Comparison of ENCODE assay signal across 8 cellular contexts in the genomic region with DNA sequence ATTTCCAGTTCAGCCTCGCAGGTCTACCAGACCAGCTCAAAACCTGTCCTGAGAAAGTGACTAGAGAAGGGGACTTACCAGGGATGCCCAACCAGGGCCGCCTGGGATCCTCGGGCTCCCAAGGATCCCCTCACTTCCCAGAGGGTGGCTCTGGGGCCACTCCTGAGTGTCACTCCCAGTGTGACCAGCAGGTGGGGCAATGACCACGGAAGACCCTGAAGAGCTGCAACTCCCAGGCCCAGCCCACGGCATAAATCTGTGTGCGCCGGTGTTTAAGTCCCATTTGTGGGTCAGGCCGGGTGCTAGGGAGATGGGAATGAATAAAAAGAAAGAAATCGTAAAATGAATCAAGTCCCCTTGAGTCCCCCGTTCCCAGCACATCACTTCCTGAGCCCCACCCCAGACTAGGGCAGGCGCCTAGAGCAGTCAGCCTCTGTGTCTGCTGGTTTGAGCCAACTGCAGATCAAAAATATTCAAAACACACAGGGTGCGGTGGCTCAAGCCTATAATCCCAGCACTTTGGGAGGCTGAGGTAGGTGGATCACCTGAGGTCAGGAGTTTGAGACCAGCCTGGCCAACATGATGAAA. TPM values are rescaled to one million over a fixed set of nuclear protein-coding genes. Genes with fewer than 3 reads are reported as not detected.
DNase-seq lines count a peak whose midpoint lies in the region; ATAC-seq and TF ChIP-seq lines count a peak whose summit lies in the region.

No MANE protein-coding gene starts in this region.

- DNase-seq in GM10248 (ENCODE audit: extremely low spot score) (peak; percentile 82), MG63 (peak; percentile 69), SK-N-SH (peak; percentile 91), head of caudate nucleus (peak; percentile 71 to 97 (median 90)), prostate gland (ENCODE audit: low spot score) (peak; percentile 74)
- DNase-seq in activated naive CD4-positive, alpha-beta T cell treated with anti-CD3 and anti-CD28 coated beads, Interleukin-2, amount 10 ng/mL, durations not matched to agents 7 days and 5 days, result peak; percentile 87

- peak overlapping the region; percentile 80 for H3K27ac Mint-ChIP-seq in activated naive CD4-positive, alpha-beta T cell treated with anti-CD3 and anti-CD28 coated beads, Interleukin-2, amount 10 ng/mL, durations not matched to agents 7 days and 5 days

- H3K9me3 ChIP-seq in MG63, result no peaks in the 10 kb centered on the region
- H3K9me3 ChIP-seq in SK-N-SH, result no peaks in the 10 kb centered on the region
- no peaks in the 10 kb centered on the region for H3K9me3 ChIP-seq in prostate gland

- CTCF ChIA-PET in GM10248 (lab: Yijun Ruan, JAX), result interaction anchor here (0.6 to 18.5 kb wide), 22 partner anchors 9 to 139 kb away, joined by 3 to 287 read pairs (median 5); a partner anchor contains a TSS
- CTCF ChIA-PET in SK-N-SH (lab: Yijun Ruan, JAX), result interaction anchor here (0.6 to 23.7 kb wide), 37 partner anchors 11 to 870 kb away, joined by 3 to 471 read pairs (median 4); a partner anchor contains a TSS
- CTCF ChIA-PET in activated naive CD4-positive, alpha-beta T cell treated with anti-CD3 and anti-CD28 coated beads, Interleukin-2, amount 10 ng/mL, durations not matched to agents 7 days and 5 days (lab: Charles Lee), result interaction anchor here (0.6 to 8.9 kb wide), 16 partner anchors 9 to 140 kb away, joined by 3 to 147 read pairs (median 4); a partner anchor contains a TSS

- TF ChIP-seq POLR2A in prostate gland (IDR thresholded peaks at IDR 0.05), result no peak

- H4K20me1 ChIP-seq in SK-N-SH (ENCODE audit: insufficient read depth), result no peaks in the 10 kb centered on the region

- H3K9me3 Mint-ChIP-seq in activated naive CD4-positive, alpha-beta T cell treated with anti-CD3 and anti-CD28 coated beads, Interleukin-2, amount 10 ng/mL, durations not matched to agents 7 days and 5 days, result no peaks in the 10 kb centered on the region

- WGBS in SK-N-SH (ENCODE audit: low lambda C conversion rate), result 16% methylated on average over 10 of the region's 12 CpGs
- WGBS in prostate gland, result 7% methylated on average over 12 of the region's 12 CpGs

- TF ChIP-seq CTCF in GM10248 (IDR thresholded peaks at IDR 0.05; ENCODE audit: control extremely low read depth, extremely low read depth, low read depth, missing control alignments) (peak; percentile 82), SK-N-SH (IDR thresholded peaks at IDR 0.05) (peak; percentile 84), prostate gland (IDR thresholded peaks at IDR 0.05) (peak; percentile 73 to 90 (median 79))

- no peaks in the 10 kb centered on the region for H3K27me3 Mint-ChIP-seq in activated naive CD4-positive, alpha-beta T cell treated with anti-CD3 and anti-CD28 coated beads, Interleukin-2, amount 10 ng/mL, durations not matched to agents 7 days and 5 days

- no peaks in the 10 kb centered on the region for H3K9me2 ChIP-seq in SK-N-SH

- POLR2A ChIA-PET in GM10248 (lab: Yijun Ruan, JAX), result interaction anchor here (1.3 kb wide), 1 partner anchor 12 kb away, joined by 3 read pairs; a partner anchor contains a TSS
- POLR2A ChIA-PET in SK-N-SH (lab: Yijun Ruan, JAX), result interaction anchor here (0.9 to 1.8 kb wide), 7 partner anchors 9 to 48 kb away, joined by 3 to 10 read pairs (median 4); a partner anchor contains a TSS

- peaks cover 23% of the 10 kb centered on the region for H3K36me3 Mint-ChIP-seq in activated naive CD4-positive, alpha-beta T cell treated with anti-CD3 and anti-CD28 coated beads, Interleukin-2, amount 10 ng/mL, durations not matched to agents 7 days and 5 days

- H3K4me1 ChIP-seq in SK-N-SH (ENCODE audit: control insufficient read depth in 1 of 2, insufficient read depth in 2 of 2, low read depth in 1 of 2, low read length in 1 of 2), result peaks cover 0 to 28% of the 10 kb centered on the region in 2 experiments; a peak in 2 of 4 replicates
- no peaks in the 10 kb centered on the region for H3K4me1 ChIP-seq in prostate gland (replicated peaks)

- H3K4me2 ChIP-seq in SK-N-SH, result no peak overlapping the region

- H3K27me3 ChIP-seq in MG63 (no peaks in the 10 kb centered on the region), SK-N-SH (ENCODE audit: insufficient read depth) (no peaks in the 10 kb centered on the region), prostate gland (replicated peaks; ENCODE audit: insufficient read depth) (no peaks in the 10 kb centered on the region)

- intact Hi-C loops in head of caudate nucleus (cut with DNase I), result loop anchor here (1.0 to 5.0 kb wide), 2 partner anchors 46 to 113 kb away; no protein-coding TSS in a partner anchor
- intact Hi-C loops in prostate gland (cut with DNase I), result loop anchor here (2.0 kb wide), 1 partner anchor 49 kb away; no protein-coding TSS in a partner anchor

- ATAC-seq in HG03521 (IDR thresholded peaks at IDR 0.05; ENCODE audit: unreplicated experiment) (no peak), HG02588 (IDR thresholded peaks at IDR 0.05; ENCODE audit: unreplicated experiment) (no peak)

- TF ChIP-seq EP300 in SK-N-SH (IDR thresholded peaks at IDR 0.05; ENCODE audit: borderline replicate concordance in 1 of 2, low read depth in 1 of 2, low read length in 1 of 2), result no peak

- H3K27ac ChIP-seq in SK-N-SH (ENCODE audit: low read depth in 2 of 2, low read length in 1 of 2) (peak overlapping the region in 1 of 2 experiments; percentile 31; a peak in 1 of 4 replicates), prostate gland (no peak overlapping the region)

- H3K36me3 ChIP-seq in MG63 (peaks cover 10% of the 10 kb centered on the region), SK-N-SH (replicated peaks in 1 of 2; ENCODE audit: control insufficient read depth in 1 of 2, insufficient read depth in 2 of 2, low read length in 1 of 2) (peaks cover 3 to 16% of the 10 kb centered on the region in 2 experiments), prostate gland (peaks cover 0 to under 1% of the 10 kb centered on the region in 2 donors)

- H3F3A ChIP-seq in SK-N-SH (replicated peaks; ENCODE audit: insufficient read depth), result peaks cover 7% of the 10 kb centered on the region

- no peak overlapping the region for H2AFZ ChIP-seq in SK-N-SH (ENCODE audit: low read depth)

- H3K4me1 Mint-ChIP-seq in activated naive CD4-positive, alpha-beta T cell treated with anti-CD3 and anti-CD28 coated beads, Interleukin-2, amount 10 ng/mL, durations not matched to agents 7 days and 5 days, result peaks cover 79% of the 10 kb centered on the region

- no peaks in the 10 kb centered on the region for H3K79me2 ChIP-seq in SK-N-SH (ENCODE audit: insufficient read depth)

- TF ChIP-seq RAD21 in SK-N-SH (IDR thresholded peaks at IDR 0.05; ENCODE audit: low read length), result peak; percentile 92

- H3K9ac ChIP-seq in SK-N-SH, result no peak overlapping the region

- H3K4me3 ChIP-seq in MG63 (no peak overlapping the region), SK-N-SH (ENCODE audit: low read depth in 2 of 2, low read length in 1 of 2) (peak overlapping the region in 1 of 2 experiments; percentile 8; a peak in 1 of 4 replicates), prostate gland (no peak overlapping the region)

- no peak overlapping the region for H3K4me3 Mint-ChIP-seq in activated naive CD4-positive, alpha-beta T cell treated with anti-CD3 and anti-CD28 coated beads, Interleukin-2, amount 10 ng/mL, durations not matched to agents 7 days and 5 days

TF ChIP-seq in SK-N-SH, 30 proteins besides CTCF, POLR2A, EP300 and RAD21:
- TF ChIP-seq RXRA (IDR thresholded peaks at IDR 0.05; ENCODE audit: borderline replicate concordance, low read depth) (no peak), SIN3A (IDR thresholded peaks at IDR 0.05; ENCODE audit: borderline replicate concordance, low read depth, low read length) (no peak), SMC3 (IDR thresholded peaks at IDR 0.05; ENCODE audit: low read depth, low read length) (peak; percentile 92), TAF1 (IDR thresholded peaks at IDR 0.05; ENCODE audit: borderline replicate concordance, low read depth, low read length) (0 out of 2 replicates have a peak, but pooled peaks have one; percentile 18)
- TF ChIP-seq, protein P1, sequence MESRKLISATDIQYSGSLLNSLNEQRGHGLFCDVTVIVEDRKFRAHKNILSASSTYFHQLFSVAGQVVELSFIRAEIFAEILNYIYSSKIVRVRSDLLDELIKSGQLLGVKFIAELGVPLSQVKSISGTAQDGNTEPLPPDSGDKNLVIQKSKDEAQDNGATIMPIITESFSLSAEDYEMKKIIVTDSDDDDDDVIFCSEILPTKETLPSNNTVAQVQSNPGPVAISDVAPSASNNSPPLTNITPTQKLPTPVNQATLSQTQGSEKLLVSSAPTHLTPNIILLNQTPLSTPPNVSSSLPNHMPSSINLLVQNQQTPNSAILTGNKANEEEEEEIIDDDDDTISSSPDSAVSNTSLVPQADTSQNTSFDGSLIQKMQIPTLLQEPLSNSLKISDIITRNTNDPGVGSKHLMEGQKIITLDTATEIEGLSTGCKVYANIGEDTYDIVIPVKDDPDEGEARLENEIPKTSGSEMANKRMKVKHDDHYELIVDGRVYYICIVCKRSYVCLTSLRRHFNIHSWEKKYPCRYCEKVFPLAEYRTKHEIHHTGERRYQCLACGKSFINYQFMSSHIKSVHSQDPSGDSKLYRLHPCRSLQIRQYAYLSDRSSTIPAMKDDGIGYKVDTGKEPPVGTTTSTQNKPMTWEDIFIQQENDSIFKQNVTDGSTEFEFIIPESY (IDR thresholded peaks at IDR 0.05; ENCODE audit: borderline replicate concordance, low read depth), result no peak
TF ChIP-seq in SK-N-SH: peak in this region for 2.

RNA-seq across cellular contexts. Expression of a gene that starts 10.7 kb away (rescaled TPM):
- total RNA-seq in MG63 (2014; rRNA removed; shearing (Covaris generic); ENCODE audit: low replicate concordance), result not detected in 2 replicates
- polyA plus RNA-seq in SK-N-SH (2012; rRNA removed), result 2.5 and 3.3 TPM in 2 replicates
- 1.0 and 1.6 TPM in 2 replicates for polyA plus RNA-seq in SK-N-SH (2012; cell fraction: cytosol; rRNA removed)
- 9.5 and 11.9 TPM in 2 replicates for polyA plus RNA-seq in SK-N-SH (2012; cell fraction: nucleus; rRNA removed)
- 1 to 10 TPM in 1 of 2 donors, not detected in 1; 2.2 TPM for total RNA-seq in prostate gland

RNA-seq across cellular contexts. Expression of a gene that starts 13.1 kb away (rescaled TPM):
- 90.4 and 116 TPM in 2 replicates for total RNA-seq in MG63 (2014; rRNA removed; shearing (Covaris generic); ENCODE audit: low replicate concordance)
- polyA plus RNA-seq in SK-N-SH (2012; rRNA removed), result 445 and 495 TPM in 2 replicates
- polyA plus RNA-seq in SK-N-SH (2012; cell fraction: cytosol; rRNA removed), result 552 and 634 TPM in 2 replicates
- 207 and 230 TPM in 2 replicates for polyA plus RNA-seq in SK-N-SH (2012; cell fraction: nucleus; rRNA removed)
- total RNA-seq in prostate gland, result 100 to 1,000 TPM; 166 to 171 TPM

RNA-seq across cellular contexts. Expression of a gene that starts 21.8 kb away (rescaled TPM):
- total RNA-seq in MG63 (2014; rRNA removed; shearing (Covaris generic); ENCODE audit: low replicate concordance), result not detected in 2 replicates
- not detected in 2 replicates for polyA plus RNA-seq in SK-N-SH (2012; rRNA removed)
- not detected in 2 replicates for polyA plus RNA-seq in SK-N-SH (2012; cell fraction: cytosol; rRNA removed)
- polyA plus RNA-seq in SK-N-SH (2012; cell fraction: nucleus; rRNA removed), result not detected in 2 replicates
- not detected for total RNA-seq in prostate gland

RNA-seq across cellular contexts. Expression of a gene that starts 46.8 kb away (rescaled TPM):
- total RNA-seq in MG63 (2014; rRNA removed; shearing (Covaris generic); ENCODE audit: low replicate concordance), result 1.5 and 1.7 TPM in 2 replicates
- 9.5 and 10.6 TPM in 2 replicates for polyA plus RNA-seq in SK-N-SH (2012; rRNA removed)
- polyA plus RNA-seq in SK-N-SH (2012; cell fraction: cytosol; rRNA removed), result 6.9 and 8.6 TPM in 2 replicates
- polyA plus RNA-seq in SK-N-SH (2012; cell fraction: nucleus; rRNA removed), result 7.0 and 8.3 TPM in 2 replicates
- total RNA-seq in prostate gland, result 10 to 100 TPM in 1 of 2 donors, 1 to 10 TPM in 1; 8.6 to 28.1 TPM
